ENCODE assay signal across 8 cellular contexts in the genomic region with DNA sequence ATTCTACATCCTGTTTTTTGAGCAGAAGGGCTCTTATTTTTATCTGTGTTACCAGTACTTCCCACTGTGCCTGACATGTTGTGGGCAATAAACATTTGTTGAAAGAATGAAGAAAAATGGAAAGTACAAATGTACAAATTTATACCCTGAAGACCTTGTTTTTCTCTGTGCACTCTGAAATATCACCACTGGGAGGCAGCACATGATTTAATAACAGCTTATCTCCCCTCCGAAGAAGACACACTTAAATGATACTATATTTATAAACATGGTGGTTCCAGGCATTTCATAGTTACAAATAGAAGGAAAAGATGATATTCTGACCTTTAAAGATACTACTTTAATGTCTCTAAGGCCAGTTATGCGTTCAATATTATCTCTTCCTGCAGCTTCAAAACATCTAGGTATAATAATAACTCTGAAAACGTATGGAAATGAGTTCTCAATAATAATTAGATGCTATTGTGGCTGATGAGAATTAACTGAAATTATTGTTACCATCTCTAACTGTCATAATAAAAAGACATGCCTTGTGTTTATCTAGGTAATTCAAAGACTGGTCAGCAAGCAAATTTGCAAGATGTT. TPM values are rescaled to one million over a fixed set of nuclear protein-coding genes. Genes with fewer than 3 reads are reported as not detected.
DNase-seq lines count a peak whose midpoint lies in the region; ATAC-seq and TF ChIP-seq lines count a peak whose summit lies in the region.

No MANE protein-coding gene starts in this region.

- H3K27ac ChIP-seq in HL-60 (replicated peaks), result no peak overlapping the region
- H3K27ac ChIP-seq in OCI-LY1 (ENCODE audit: low read depth, low read length, poor library complexity, severe bottlenecking), result no peak overlapping the region

- no peaks in the 10 kb centered on the region for H3K36me3 Mint-ChIP-seq in activated T-helper 17 cell treated with anti-CD3 and anti-CD28 coated beads, Interleukin-2, amount 50 U/mL, for 72 hours (ENCODE audit: low read depth)
- H3K36me3 Mint-ChIP-seq in activated T-helper 2 cell treated with anti-CD3 and anti-CD28 coated beads, Interferon-gamma antibody, Interleukin-2, Interleukin-4, amounts not matched to agents 10 μg/mL and 5 μg/mL and 100 μg/mL, durations not matched to agents 14 hours and 24 hours and 36 hours (ENCODE audit: low read depth), result no peaks in the 10 kb centered on the region

- no peaks in the 10 kb centered on the region for H3K9me3 ChIP-seq in BE2C
- H3K9me3 ChIP-seq in OCI-LY1 (ENCODE audit: low read length), result no peaks in the 10 kb centered on the region

- H3K9me3 Mint-ChIP-seq in activated T-helper 17 cell treated with anti-CD3 and anti-CD28 coated beads, Interleukin-2, amount 50 U/mL, for 72 hours, result no peaks in the 10 kb centered on the region
- H3K9me3 Mint-ChIP-seq in activated T-helper 2 cell treated with anti-CD3 and anti-CD28 coated beads, Interferon-gamma antibody, Interleukin-2, Interleukin-4, amounts not matched to agents 10 μg/mL and 5 μg/mL and 100 μg/mL, durations not matched to agents 14 hours and 24 hours and 36 hours, result no peaks in the 10 kb centered on the region

- ATAC-seq in GM18867 (IDR thresholded peaks at IDR 0.05; ENCODE audit: unreplicated experiment), result peak; percentile 77
- ATAC-seq in activated T-helper 17 cell treated with anti-CD3 and anti-CD28 coated beads, Interleukin-2, amount 50 U/mL, for 72 hours (replicated peaks), result peak; percentile 50

- H3K27ac Mint-ChIP-seq in activated T-helper 17 cell treated with anti-CD3 and anti-CD28 coated beads, Interleukin-2, amount 50 U/mL, for 72 hours, result no peak overlapping the region
- no peak overlapping the region for H3K27ac Mint-ChIP-seq in activated T-helper 2 cell treated with anti-CD3 and anti-CD28 coated beads, Interferon-gamma antibody, Interleukin-2, Interleukin-4, amounts not matched to agents 10 μg/mL and 5 μg/mL and 100 μg/mL, durations not matched to agents 14 hours and 24 hours and 36 hours

- H3F3A ChIP-seq in OCI-LY1 (ENCODE audit: insufficient read depth, low read length), result no peaks in the 10 kb centered on the region

- no peak overlapping the region for H3K4me3 Mint-ChIP-seq in activated T-helper 17 cell treated with anti-CD3 and anti-CD28 coated beads, Interleukin-2, amount 50 U/mL, for 72 hours
- H3K4me3 Mint-ChIP-seq in activated T-helper 2 cell treated with anti-CD3 and anti-CD28 coated beads, Interferon-gamma antibody, Interleukin-2, Interleukin-4, amounts not matched to agents 10 μg/mL and 5 μg/mL and 100 μg/mL, durations not matched to agents 14 hours and 24 hours and 36 hours (ENCODE audit: low read depth), result no peak overlapping the region

- no peaks in the 10 kb centered on the region for H3K36me3 ChIP-seq in BE2C
- H3K36me3 ChIP-seq in OCI-LY1 (ENCODE audit: insufficient read depth, low read length), result no peaks in the 10 kb centered on the region

- peak; percentile 22 for DNase-seq in BE2C
- peak in 1 of 2 experiments; percentile 21 for DNase-seq in HL-60 (ENCODE audit: low read depth in 1 of 2, low spot score in 1 of 2)
- peak; percentile 30 for DNase-seq in germinal center (ENCODE audit: low spot score)
- no peak for DNase-seq in retinal pigment epithelial cell (ENCODE audit: low read depth)
- DNase-seq in activated T-helper 2 cell treated with anti-CD3 and anti-CD28 coated beads, Interferon-gamma antibody, Interleukin-2, Interleukin-4, amounts not matched to agents 10 μg/mL and 5 μg/mL and 100 μg/mL, durations not matched to agents 14 hours and 24 hours and 36 hours (ENCODE audit: low spot score), result no peak

- no peak overlapping the region for H3K9ac ChIP-seq in OCI-LY1 (ENCODE audit: low read length)

- no peaks in the 10 kb centered on the region for H3K27me3 Mint-ChIP-seq in activated T-helper 17 cell treated with anti-CD3 and anti-CD28 coated beads, Interleukin-2, amount 50 U/mL, for 72 hours
- no peaks in the 10 kb centered on the region for H3K27me3 Mint-ChIP-seq in activated T-helper 2 cell treated with anti-CD3 and anti-CD28 coated beads, Interferon-gamma antibody, Interleukin-2, Interleukin-4, amounts not matched to agents 10 μg/mL and 5 μg/mL and 100 μg/mL, durations not matched to agents 14 hours and 24 hours and 36 hours (ENCODE audit: low read depth)

- no peak overlapping the region for H3K4me3 ChIP-seq in BE2C (ENCODE audit: low read depth, low read length)
- H3K4me3 ChIP-seq in HL-60 (replicated peaks; ENCODE audit: insufficient read depth, low read length), result no peak overlapping the region
- no peak overlapping the region for H3K4me3 ChIP-seq in OCI-LY1 (ENCODE audit: low read depth, low read length, poor library complexity, severe bottlenecking)
- no peak overlapping the region for H3K4me3 ChIP-seq in retinal pigment epithelial cell (ENCODE audit: low read length)

- peaks cover 12% of the 10 kb centered on the region for H3K4me1 Mint-ChIP-seq in activated T-helper 17 cell treated with anti-CD3 and anti-CD28 coated beads, Interleukin-2, amount 50 U/mL, for 72 hours
- peaks cover 18% of the 10 kb centered on the region for H3K4me1 Mint-ChIP-seq in activated T-helper 2 cell treated with anti-CD3 and anti-CD28 coated beads, Interferon-gamma antibody, Interleukin-2, Interleukin-4, amounts not matched to agents 10 μg/mL and 5 μg/mL and 100 μg/mL, durations not matched to agents 14 hours and 24 hours and 36 hours (ENCODE audit: low read depth)

- H3K4me1 ChIP-seq in BE2C (no peaks in the 10 kb centered on the region), OCI-LY1 (ENCODE audit: insufficient read depth, low read length, severe bottlenecking) (peaks cover 29% of the 10 kb centered on the region)

- 0 out of 2 replicates have a peak overlapping the region, but pooled peaks have one; percentile 15 for H3K4me2 ChIP-seq in OCI-LY1 (ENCODE audit: low read length)

- H3K9me2 ChIP-seq in OCI-LY1 (ENCODE audit: low read depth, low read length), result no peaks in the 10 kb centered on the region

- no peaks in the 10 kb centered on the region for H3K79me2 ChIP-seq in OCI-LY1 (ENCODE audit: insufficient read depth, low read length)

- TF ChIP-seq CTCF in BE2C (IDR thresholded peaks at IDR 0.05; ENCODE audit: low read depth, low read length) (peak; percentile 53), HL-60 (IDR thresholded peaks at IDR 0.05; ENCODE audit: insufficient read depth, low read length) (peak; percentile 21), OCI-LY1 (IDR thresholded peaks at IDR 0.05; ENCODE audit: low read length) (peak; percentile 87), retinal pigment epithelial cell (conservative IDR thresholded peaks at IDR 0.05; ENCODE audit: low read depth, low read length) (peak; percentile 72)

- H2AFZ ChIP-seq in OCI-LY1 (ENCODE audit: low read length), result no peak overlapping the region

- H3K27me3 ChIP-seq in BE2C (no peaks in the 10 kb centered on the region), HL-60 (ENCODE audit: insufficient read depth, poor library complexity, severe bottlenecking) (peaks cover 2% of the 10 kb centered on the region), OCI-LY1 (ENCODE audit: insufficient read depth, low read length) (no peaks in the 10 kb centered on the region)

- intact Hi-C loops in activated T-helper 2 cell treated with anti-CD3 and anti-CD28 coated beads, Interferon-gamma antibody, Interleukin-2, Interleukin-4, amounts not matched to agents 10 μg/mL and 5 μg/mL and 100 μg/mL, durations not matched to agents 14 hours and 24 hours and 36 hours (cut with micrococcal nuclease), result loop anchor here (1.0 to 10.0 kb wide), 6 partner anchors 60 to 736 kb away; partner anchors contain the start of genes DNAI4 and MIER1

- no peaks in the 10 kb centered on the region for H4K20me1 ChIP-seq in OCI-LY1 (ENCODE audit: insufficient read depth, low read length)

RNA-seq across cellular contexts. Expression of gene DYNLT5, which starts 12.8 kb away (rescaled TPM):
- not detected for polyA plus RNA-seq in BE2C (2012; ENCODE audit: insufficient read depth, insufficient read length, low read depth)
- total RNA-seq in activated T-helper 17 cell treated with anti-CD3 and anti-CD28 coated beads, Interleukin-2, amount 50 U/mL, for 72 hours, result not detected
- total RNA-seq in activated T-helper 2 cell treated with anti-CD3 and anti-CD28 coated beads, Interferon-gamma antibody, Interleukin-2, Interleukin-4, amounts not matched to agents 10 μg/mL and 5 μg/mL and 100 μg/mL, durations not matched to agents 14 hours and 24 hours and 36 hours, result not detected in 2 replicates

RNA-seq across cellular contexts. Expression of gene INSL5, which starts 36.0 kb away (rescaled TPM):
- polyA plus RNA-seq in BE2C (2012; ENCODE audit: insufficient read depth, insufficient read length, low read depth), result not detected
- total RNA-seq in activated T-helper 17 cell treated with anti-CD3 and anti-CD28 coated beads, Interleukin-2, amount 50 U/mL, for 72 hours, result not detected
- total RNA-seq in activated T-helper 2 cell treated with anti-CD3 and anti-CD28 coated beads, Interferon-gamma antibody, Interleukin-2, Interleukin-4, amounts not matched to agents 10 μg/mL and 5 μg/mL and 100 μg/mL, durations not matched to agents 14 hours and 24 hours and 36 hours, result not detected in 2 replicates

Comparison
In these comparisons a context has a peak if more than half of its experiments do, and no peak if none do; other contexts are left out.
1. DNase-seq: peak in BE2C (single experiment) and germinal center (single experiment); none in retinal pigment epithelial cell (single experiment) and activated T-helper 2 cell treated with anti-CD3 and anti-CD28 coated beads, Interferon-gamma antibody, Interleukin-2, Interleukin-4, amounts not matched to agents 10 μg/mL and 5 μg/mL and 100 μg/mL, durations not matched to agents 14 hours and 24 hours and 36 hours (single experiment).
2. CTCF ChIP-seq: peak in every context shown above with its lines; median percentile 87 in OCI-LY1; 72 in retinal pigment epithelial cell; 53 in BE2C; 21 in HL-60.